Comparison of ENCODE assay signal across 8 cellular contexts in the genomic region with DNA sequence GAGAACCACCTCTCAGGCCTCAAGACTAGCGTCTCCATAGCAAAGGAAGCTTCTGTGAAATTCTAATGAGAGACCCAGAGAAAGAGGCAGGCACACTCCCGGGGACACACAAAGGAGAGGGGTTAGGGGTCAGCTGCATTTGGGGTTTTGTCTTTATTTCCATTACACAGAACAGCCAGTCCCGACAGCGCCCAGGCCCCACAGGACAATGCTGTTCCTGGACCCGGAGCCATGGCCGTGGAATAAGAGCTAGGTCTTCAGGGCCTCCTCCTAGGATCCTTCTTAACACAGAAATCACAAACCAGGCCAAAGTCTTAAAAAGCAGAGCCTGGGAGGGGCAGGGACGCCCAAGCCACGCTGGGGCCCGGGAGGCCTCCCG. TPM values are rescaled to one million over a fixed set of nuclear protein-coding genes. Genes with fewer than 3 reads are reported as not detected.
A peak's percentile ranks its signal among the peaks of the same experiment; 100 is the strongest.
DNase-seq lines count a peak whose midpoint lies in the region; ATAC-seq and TF ChIP-seq lines count a peak whose summit lies in the region.

No MANE protein-coding gene starts in this region.

- in situ Hi-C loops in astrocyte of the spinal cord (cut with HindIII; ENCODE audit: low sequenced_read_pairs): no loop called here

- TF ChIP-seq CTCF in astrocyte of the spinal cord (IDR thresholded peaks at IDR 0.05; ENCODE audit: low read depth, low read length) (no peak), right lobe of liver (IDR thresholded peaks at IDR 0.05) (no peak)

- H3K36me3 ChIP-seq in right lobe of liver: no peaks in the 10 kb centered on the region

- H3K4me1 ChIP-seq in right lobe of liver: peaks cover 0 to 15% (median 0%) of the 10 kb centered on the region in 4 donors

- peaks cover 0 to 4% of the 10 kb centered on the region in 2 donors for H3K27me3 ChIP-seq in right lobe of liver

- H3K4me3 ChIP-seq in astrocyte of the spinal cord (ENCODE audit: low read depth, low read length): peak overlapping the region; percentile 37
- H3K4me3 ChIP-seq in right lobe of liver: peak overlapping the region; percentile 27 to 41 (median 27)

- DNase-seq in activated CD4-positive, CD25-positive, alpha-beta regulatory T cell treated with anti-CD3 and anti-CD28 coated beads, Interleukin-2, amount 50 U/mL, for 72 hours: peak; percentile 14
- DNase-seq in activated CD4-positive, CD25-positive, alpha-beta regulatory T cell (lab: John Stamatoyannopoulos, UW): no peak
- DNase-seq in astrocyte of the spinal cord (ENCODE audit: low read depth, low spot score) (peak; percentile 23), right lobe of liver (no peak), ureter (ENCODE audit: low spot score) (no peak), NCI-H524 treated with DMSO at 0.1 percent for 48 hours (lab: John Stamatoyannopoulos, UW) (no peak), NCI-H69 (lab: John Stamatoyannopoulos, UW) (no peak)

- no peak for TF ChIP-seq POLR2A in right lobe of liver (IDR thresholded peaks at IDR 0.05)

- ATAC-seq in right lobe of liver: no peak

- no peaks in the 10 kb centered on the region for H3K9me3 ChIP-seq in right lobe of liver

- peak overlapping the region in 1 of 3 donors; percentile 47 for H3K27ac ChIP-seq in right lobe of liver
- H3K27ac ChIP-seq in temporal lobe (ENCODE audit: low read depth, low read length): peak overlapping the region; percentile 17

- intact Hi-C loops in right lobe of liver (cut with DNase I): no loop called here

- 42% methylated on average over 7 of the region's 10 CpGs for WGBS in right lobe of liver (ENCODE audit: insufficient coverage, low coverage, low lambda C conversion rate, missing lambda C conversion rate)

RNA-seq across cellular contexts. Expression of gene KCTD15, which starts 22.8 kb away (rescaled TPM):
- total RNA-seq in right lobe of liver (10 to 100 TPM in 4 of 6 experiments, 1 to 10 TPM in 2; 5.0 to 27.0 (median 11.5) TPM), temporal lobe (112 TPM), ureter (49.3 TPM)

Comparison
In these comparisons a context has a peak if more than half of its experiments do, and no peak if none do; other contexts are left out.
1. DNase-seq: peak in activated CD4-positive, CD25-positive, alpha-beta regulatory T cell treated with anti-CD3 and anti-CD28 coated beads, Interleukin-2, amount 50 U/mL, for 72 hours (single experiment) and astrocyte of the spinal cord (single experiment); none in activated CD4-positive, CD25-positive, alpha-beta regulatory T cell (0 of 4), right lobe of liver (0 of 3), ureter (single experiment), NCI-H524 treated with DMSO at 0.1 percent for 48 hours (single experiment) and NCI-H69 (single experiment).